Comparison of ENCODE assay signal across 1 cellular context in the genomic region with DNA sequence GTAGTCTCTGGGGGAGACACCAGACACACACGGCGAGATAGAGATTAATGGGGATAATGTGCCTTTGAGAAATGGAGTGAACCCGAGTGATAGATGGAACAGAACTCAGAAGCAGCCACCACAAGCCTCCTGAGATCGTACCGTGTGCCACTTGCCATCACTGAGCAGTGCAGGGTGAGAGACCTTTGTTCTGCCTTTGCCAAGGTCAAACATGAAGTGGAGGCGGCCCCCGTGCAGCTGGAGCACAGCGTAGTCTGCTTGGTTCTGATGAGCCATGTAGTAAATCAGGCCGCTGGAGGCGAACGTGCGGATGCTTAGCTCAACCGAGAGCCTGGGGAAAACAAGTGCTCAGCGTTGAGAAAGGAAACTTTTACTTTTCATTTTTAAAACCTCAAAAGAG.
TF ChIP-seq lines count a peak whose summit lies in the region.

No MANE protein-coding gene starts in this region.

TF ChIP-seq in K562, 482 proteins besides CTCF, POLR2A, EP300 and RAD21:
- TF ChIP-seq, protein P1, sequence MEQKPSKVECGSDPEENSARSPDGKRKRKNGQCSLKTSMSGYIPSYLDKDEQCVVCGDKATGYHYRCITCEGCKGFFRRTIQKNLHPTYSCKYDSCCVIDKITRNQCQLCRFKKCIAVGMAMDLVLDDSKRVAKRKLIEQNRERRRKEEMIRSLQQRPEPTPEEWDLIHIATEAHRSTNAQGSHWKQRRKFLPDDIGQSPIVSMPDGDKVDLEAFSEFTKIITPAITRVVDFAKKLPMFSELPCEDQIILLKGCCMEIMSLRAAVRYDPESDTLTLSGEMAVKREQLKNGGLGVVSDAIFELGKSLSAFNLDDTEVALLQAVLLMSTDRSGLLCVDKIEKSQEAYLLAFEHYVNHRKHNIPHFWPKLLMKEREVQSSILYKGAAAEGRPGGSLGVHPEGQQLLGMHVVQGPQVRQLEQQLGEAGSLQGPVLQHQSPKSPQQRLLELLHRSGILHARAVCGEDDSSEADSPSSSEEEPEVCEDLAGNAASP (IDR thresholded peaks at IDR 0.05) = no peak
- 0 out of 2 replicates have a peak, but pooled peaks have one; percentile 78 for TF ChIP-seq EZH2 (IDR thresholded peaks at IDR 0.05; ENCODE audit: borderline replicate concordance, low read depth, low read length)
- TF ChIP-seq, protein P2, sequence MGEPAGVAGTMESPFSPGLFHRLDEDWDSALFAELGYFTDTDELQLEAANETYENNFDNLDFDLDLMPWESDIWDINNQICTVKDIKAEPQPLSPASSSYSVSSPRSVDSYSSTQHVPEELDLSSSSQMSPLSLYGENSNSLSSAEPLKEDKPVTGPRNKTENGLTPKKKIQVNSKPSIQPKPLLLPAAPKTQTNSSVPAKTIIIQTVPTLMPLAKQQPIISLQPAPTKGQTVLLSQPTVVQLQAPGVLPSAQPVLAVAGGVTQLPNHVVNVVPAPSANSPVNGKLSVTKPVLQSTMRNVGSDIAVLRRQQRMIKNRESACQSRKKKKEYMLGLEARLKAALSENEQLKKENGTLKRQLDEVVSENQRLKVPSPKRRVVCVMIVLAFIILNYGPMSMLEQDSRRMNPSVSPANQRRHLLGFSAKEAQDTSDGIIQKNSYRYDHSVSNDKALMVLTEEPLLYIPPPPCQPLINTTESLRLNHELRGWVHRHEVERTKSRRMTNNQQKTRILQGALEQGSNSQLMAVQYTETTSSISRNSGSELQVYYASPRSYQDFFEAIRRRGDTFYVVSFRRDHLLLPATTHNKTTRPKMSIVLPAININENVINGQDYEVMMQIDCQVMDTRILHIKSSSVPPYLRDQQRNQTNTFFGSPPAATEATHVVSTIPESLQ (CRISPR knock-in tag; IDR thresholded peaks at IDR 0.05) = no peak
